19 cellular contexts compared by ENCODE assay signal in genomic region chr4:38014421-38014852, GRCh38. TPM values are rescaled to one million over a fixed set of nuclear protein-coding genes. Genes with fewer than 3 reads are reported as not detected.
"Had no signal": no experiment of that assay in that cellular context is flagged by ENCODE, and none has a peak within 500 bp of the region (broad histone marks: within the 10 kb centered on the region; RNA-seq: fewer than 3 reads in every experiment).

No MANE protein-coding gene starts in this region.

- H3K36me3 ChIP-seq: colonic mucosa had no signal

- H3K9me3 ChIP-seq: colonic mucosa, neutrophil, SK-N-SH had no signal

- H3K27ac ChIP-seq: colonic mucosa, foreskin keratinocyte, neutrophil, skin epidermis had no signal

- H3K27me3 ChIP-seq: colonic mucosa, foreskin keratinocyte, neutrophil had no signal

- ATAC-seq: left colon; naive thymus-derived CD4-positive, alpha-beta T cell; T-cell had no signal

- DNase-seq: activated CD4-positive, alpha-beta T cell treated with anti-CD3 and anti-CD28 coated beads for 1 hour; activated CD4-positive, alpha-beta T cell treated with anti-CD3 and anti-CD28 coated beads, Interleukin-2, amount 50 U/mL, for 48 hours; activated naive CD4-positive, alpha-beta T cell treated with anti-CD3 and anti-CD28 coated beads, Interleukin-2, amount 10 ng/mL, durations not matched to agents 7 days and 5 days; colonic mucosa; immature natural killer cell; left colon; naive thymus-derived CD4-positive, alpha-beta T cell; retina; SK-N-SH; stimulated activated CD4-positive, alpha-beta T cell treated with anti-CD3 and anti-CD28 coated beads, Interleukin-15, amount 100 ng/mL, for 24 hours; stimulated activated CD4-positive, alpha-beta T cell treated with anti-CD3 and anti-CD28 coated beads, Interleukin-4, amount 100 ng/mL, for 24 hours; stimulated activated naive CD4-positive, alpha-beta T cell; T-cell; T1000 had no signal

- H3K4me3 ChIP-seq: colonic mucosa, skin epidermis had no signal

- H3K4me1 ChIP-seq: colonic mucosa, foreskin keratinocyte had no signal

- FAIRE-seq: endothelial cell of umbilical vein had no signal

RNA-seq across cellular contexts. Expression of gene PTTG2, which starts 54.2 kb away (rescaled TPM):
- total RNA-seq: endothelial cell of umbilical vein, foreskin keratinocyte, lung microvascular endothelial cell had no signal
- polyA plus RNA-seq: endothelial cell of umbilical vein, foreskin keratinocyte, immature natural killer cell, SK-N-SH had no signal
